ENCODE assay signal across 17 cellular contexts in the genomic region with DNA sequence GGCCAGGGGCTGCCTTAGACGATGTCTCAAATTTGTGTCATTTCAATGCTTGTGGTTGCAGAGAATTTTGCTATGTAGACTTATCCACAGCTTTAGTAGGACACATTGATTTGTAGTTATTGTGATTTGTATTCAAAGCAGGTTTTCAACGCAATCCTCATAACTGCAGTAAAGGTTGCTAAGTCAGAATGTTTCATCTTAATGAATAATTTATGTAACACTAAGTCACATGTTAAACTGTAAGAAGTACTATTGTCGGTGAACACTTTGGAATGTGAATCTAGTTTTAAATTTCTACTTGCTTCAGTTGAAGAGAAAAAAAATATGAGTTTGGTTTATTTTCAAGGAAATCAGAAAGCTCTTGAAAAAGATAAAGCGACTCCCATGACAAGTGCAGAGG.
DNase-seq lines count a peak whose midpoint lies in the region; ATAC-seq and TF ChIP-seq lines count a peak whose summit lies in the region.
"Had no signal": no experiment of that assay in that cellular context is flagged by ENCODE, and none has a peak within 500 bp of the region (broad histone marks: within the 10 kb centered on the region; RNA-seq: fewer than 3 reads in every experiment).

No MANE protein-coding gene starts in this region.

- no peaks in the 10 kb centered on the region for H3K4me1 ChIP-seq in endodermal cell (ENCODE audit: control insufficient read depth, insufficient read depth, low read length)

- H3K4me1 Mint-ChIP-seq in endodermal cell (peaks cover 4% of the 10 kb centered on the region), mesothelial cell of epicardium (peaks cover 16% of the 10 kb centered on the region)
- H3K4me1 Mint-ChIP-seq: B cell; CD8-positive, alpha-beta memory T cell; GM23338; IgD-negative memory B cell had no signal

- H3K9me3 Mint-ChIP-seq in endodermal cell, result peaks cover 14% of the 10 kb centered on the region
- peaks cover 10% of the 10 kb centered on the region for H3K9me3 Mint-ChIP-seq in mesothelial cell of epicardium

- H3K4me3 Mint-ChIP-seq in endodermal cell (no peak overlapping the region), mesothelial cell of epicardium (no peak overlapping the region)
- H3K4me3 Mint-ChIP-seq: B cell; CD8-positive, alpha-beta memory T cell; GM23338; IgD-negative memory B cell had no signal

- H3K27me3 Mint-ChIP-seq in endodermal cell (ENCODE audit: insufficient read depth), result no peaks in the 10 kb centered on the region
- H3K27me3 Mint-ChIP-seq in mesothelial cell of epicardium (ENCODE audit: low read depth), result no peaks in the 10 kb centered on the region
- H3K27me3 Mint-ChIP-seq: B cell; CD4-positive, CD25-positive, alpha-beta regulatory T cell; CD8-positive, alpha-beta memory T cell; IgD-negative memory B cell had no signal

- H3K4me3 ChIP-seq in SK-N-MC (peak overlapping the region; percentile 53), endodermal cell (ENCODE audit: low read length) (no peak overlapping the region)
- H3K4me3 ChIP-seq: BLaER1 treated with 17β-estradiol and CSF1 and Interleukin-3, amounts not matched to agents 10 nM and 100 nM; GM23338 had no signal

- H3K9ac ChIP-seq in SK-N-MC (ENCODE audit: insufficient read length), result peak overlapping the region; percentile 43
- H3K9ac ChIP-seq in endodermal cell (ENCODE audit: extremely low read depth, low read length, poor library complexity, severe bottlenecking), result no peak overlapping the region
- H3K9ac ChIP-seq: BLaER1 treated with 17β-estradiol and CSF1 and Interleukin-3, amounts not matched to agents 10 nM and 100 nM had no signal

- WGBS in endodermal cell (ENCODE audit: insufficient coverage in 1 of 2, insufficient read length in 1 of 2), 2 experiments, result 93 to 94% methylated on average over 3 to 4 of the region's 4 CpGs

- H3K36me3 ChIP-seq in SK-N-MC (ENCODE audit: insufficient read depth, low read length), result no peaks in the 10 kb centered on the region
- no peaks in the 10 kb centered on the region for H3K36me3 ChIP-seq in endodermal cell (ENCODE audit: control insufficient read depth, insufficient read depth, low read length)
- H3K36me3 ChIP-seq: BLaER1 treated with 17β-estradiol and CSF1 and Interleukin-3, amounts not matched to agents 10 nM and 100 nM had no signal

- H3K27ac Mint-ChIP-seq in endodermal cell (peak overlapping the region; percentile 5), mesothelial cell of epicardium (peak overlapping the region; percentile 47)
- H3K27ac Mint-ChIP-seq: B cell; CD4-positive, CD25-positive, alpha-beta regulatory T cell; IgD-negative memory B cell had no signal

- no peaks in the 10 kb centered on the region for H3K9me3 ChIP-seq in SK-N-MC (ENCODE audit: low read depth, low read length)
- H3K9me3 ChIP-seq in endodermal cell (ENCODE audit: control insufficient read depth, low read length), result no peaks in the 10 kb centered on the region
- H3K9me3 ChIP-seq: BLaER1 treated with 17β-estradiol and CSF1 and Interleukin-3, amounts not matched to agents 10 nM and 100 nM had no signal

- TF ChIP-seq CTCF in endodermal cell (conservative IDR thresholded peaks at IDR 0.05) (no peak), mesothelial cell of epicardium (IDR thresholded peaks at IDR 0.05; ENCODE audit: unreplicated experiment) (no peak)

- ATAC-seq in GM21360 (IDR thresholded peaks at IDR 0.05; ENCODE audit: unreplicated experiment), result no peak
- ATAC-seq: GM23338, HCT116, HepG2 had no signal

- H3K27me3 ChIP-seq in endodermal cell (ENCODE audit: control insufficient read depth, insufficient read depth, low read length, poor library complexity, severe bottlenecking), result no peaks in the 10 kb centered on the region
- H3K27me3 ChIP-seq: BLaER1 treated with 17β-estradiol and CSF1 and Interleukin-3, amounts not matched to agents 10 nM and 100 nM had no signal

- DNase-seq in SK-N-MC (ENCODE audit: low read depth, low spot score) (peak; percentile 37), endodermal cell (no peak), mesothelial cell of epicardium (ENCODE audit: low spot score in 2 of 2, unreplicated experiment in 2 of 2) (no peak), renal cortical epithelial cell (ENCODE audit: low read depth) (peak; percentile 91), NCI-H2171 treated with DMSO at 0.1 percent for 48 hours (lab: John Stamatoyannopoulos, UW) (no peak)
- DNase-seq in activated CD8-positive, alpha-beta memory T cell treated with anti-CD3 and anti-CD28 coated beads, Interleukin-2, amount 50 U/mL, for 48 hours, result no peak
- DNase-seq: CD4-positive, CD25-positive, alpha-beta regulatory T cell; CD8-positive, alpha-beta memory T cell; COR-L47; H7 had no signal

- H3K36me3 Mint-ChIP-seq in endodermal cell (ENCODE audit: low read depth) (no peaks in the 10 kb centered on the region), mesothelial cell of epicardium (peaks cover 3% of the 10 kb centered on the region)
- H3K36me3 Mint-ChIP-seq: CD4-positive, CD25-positive, alpha-beta regulatory T cell; CD8-positive, alpha-beta memory T cell; IgD-negative memory B cell had no signal

- H3K27ac ChIP-seq in SK-N-MC (peak overlapping the region; percentile 79), endodermal cell (ENCODE audit: low read depth, low read length) (no peak overlapping the region)
- H3K27ac ChIP-seq: BLaER1 treated with 17β-estradiol and CSF1 and Interleukin-3, amounts not matched to agents 10 nM and 100 nM had no signal

Comparison
In these comparisons a context has a peak if more than half of its experiments do, and no peak if none do; other contexts are left out.
1. DNase-seq: peak in SK-N-MC (single experiment) and renal cortical epithelial cell (single experiment); none in endodermal cell (single experiment), mesothelial cell of epicardium (0 of 2), NCI-H2171 treated with DMSO at 0.1 percent for 48 hours (single experiment) and activated CD8-positive, alpha-beta memory T cell treated with anti-CD3 and anti-CD28 coated beads, Interleukin-2, amount 50 U/mL, for 48 hours (single experiment).